In the genomic region with DNA sequence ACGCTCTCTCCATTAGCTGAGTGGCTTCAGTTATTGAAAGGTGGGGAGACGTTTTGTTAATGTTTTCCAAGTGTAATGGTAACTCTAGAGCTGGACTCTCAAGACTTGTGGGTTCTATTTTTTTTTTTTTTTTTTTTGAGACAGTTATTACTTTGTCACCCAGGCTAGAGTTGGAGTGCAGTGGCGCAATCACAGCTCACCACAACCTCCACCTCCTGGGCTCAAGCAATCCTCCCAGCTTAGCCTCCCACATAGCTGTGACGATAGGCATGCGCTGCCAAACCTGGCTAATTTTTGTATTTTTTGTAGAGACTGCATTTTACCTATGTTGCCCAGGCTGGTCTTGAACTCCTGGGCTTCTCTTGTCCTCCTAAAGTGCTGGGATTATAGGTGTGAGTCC, we compare ENCODE assay signal across 19 cellular contexts. TPM values are rescaled to one million over a fixed set of nuclear protein-coding genes. Genes with fewer than 3 reads are reported as not detected.
DNase-seq lines count a peak whose midpoint lies in the region; ATAC-seq lines count a peak whose summit lies in the region.
"Had no signal": no experiment of that assay in that cellular context is flagged by ENCODE, and none has a peak within 500 bp of the region (broad histone marks: within the 10 kb centered on the region; RNA-seq: fewer than 3 reads in every experiment).

No MANE protein-coding gene starts in this region.

- no peak overlapping the region for H3K27ac ChIP-seq in effector memory CD4-positive, alpha-beta T cell (ENCODE audit: insufficient read depth, low read length, poor library complexity, severe bottlenecking)
- H3K27ac ChIP-seq: KMS-11 had no signal

- in situ Hi-C loops in KBM-7 (cut with MboI; ENCODE audit: low pct_unique_long_range_greater_than_20kb, low sequenced_read_pairs) = no loop called here

- H3K4me3 ChIP-seq in effector memory CD4-positive, alpha-beta T cell (ENCODE audit: insufficient read depth, low read depth, low read length, poor library complexity, severe bottlenecking) = no peak overlapping the region
- H3K4me3 ChIP-seq: MG63 had no signal

- peaks cover 17% of the 10 kb centered on the region for H3K4me1 Mint-ChIP-seq in T-helper 17 cell

- H3K27me3 ChIP-seq in effector memory CD4-positive, alpha-beta T cell (replicated peaks; ENCODE audit: control insufficient read depth, insufficient read depth, low read length, poor library complexity, severe bottlenecking) = no peaks in the 10 kb centered on the region
- H3K27me3 ChIP-seq: MG63 had no signal

- peaks cover 3% of the 10 kb centered on the region for H3K36me3 Mint-ChIP-seq in T-helper 17 cell (ENCODE audit: low read depth)

- no peaks in the 10 kb centered on the region for H3K9me3 ChIP-seq in T-helper 17 cell (ENCODE audit: control insufficient read depth, low read length, poor library complexity, severe bottlenecking)
- H3K9me3 ChIP-seq in effector memory CD4-positive, alpha-beta T cell (ENCODE audit: control insufficient read depth, low read length) = no peaks in the 10 kb centered on the region

- DNase-seq in EL (peak; percentile 10), KBM-7 (peak; percentile 8), T-helper 17 cell (no peak), iris pigment epithelial cell (ENCODE audit: low read depth) (peak; percentile 55), superior temporal gyrus (ENCODE audit: extremely low spot score) (no peak), dermis blood vessel endothelial cell (no peak)
- DNase-seq in effector memory CD4-positive, alpha-beta T cell = no peak
- DNase-seq: CD4-positive, CD25-positive, alpha-beta regulatory T cell; HCEC 1CT; MG63; NCI-H1417 treated with DMSO at 0.1 percent for 48 hours; NCI-H2029; NCI-H2171 treated with DMSO at 0.1 percent for 48 hours; NCI-H774; PC-3 had no signal

- ATAC-seq in T-helper 17 cell = no peak
- no peak for ATAC-seq in HG03175 (IDR thresholded peaks at IDR 0.05; ENCODE audit: unreplicated experiment)
- ATAC-seq: PC-3 had no signal

- peak overlapping the region; percentile 56 for H3K27ac Mint-ChIP-seq in T-helper 17 cell

- no peaks in the 10 kb centered on the region for H3K36me3 ChIP-seq in effector memory CD4-positive, alpha-beta T cell (ENCODE audit: control insufficient read depth, insufficient read depth, low read length)

- no peak overlapping the region for H3K4me3 Mint-ChIP-seq in T-helper 17 cell
- H3K4me3 Mint-ChIP-seq: CD4-positive, CD25-positive, alpha-beta regulatory T cell had no signal

- no peaks in the 10 kb centered on the region for H3K27me3 Mint-ChIP-seq in T-helper 17 cell
- H3K27me3 Mint-ChIP-seq: CD4-positive, CD25-positive, alpha-beta regulatory T cell had no signal

- H3K4me1 ChIP-seq in effector memory CD4-positive, alpha-beta T cell (ENCODE audit: control insufficient read depth, insufficient read depth, low read length, poor library complexity, severe bottlenecking) = no peaks in the 10 kb centered on the region

RNA-seq across cellular contexts. Expression of gene ATF1, which starts 26.2 kb away (rescaled TPM):
- total RNA-seq in T-helper 17 cell = 10 to 100 TPM; 23.1 to 27.4 TPM
- total RNA-seq in dermis blood vessel endothelial cell = 14.6 and 21.3 TPM in 2 replicates

RNA-seq across cellular contexts. Expression of gene TMPRSS12, which starts 52.6 kb away (rescaled TPM):
- total RNA-seq in T-helper 17 cell (not detected), dermis blood vessel endothelial cell (not detected in 2 replicates)
- total RNA-seq: CD4-positive, CD25-positive, alpha-beta regulatory T cell; NCI-H460; PC-3; SK-MEL-5 had no signal

Comparison
In these comparisons a context has a peak if more than half of its experiments do, and no peak if none do; other contexts are left out.
1. DNase-seq: peak in EL (single experiment), KBM-7 (single experiment) and iris pigment epithelial cell (single experiment); none in T-helper 17 cell (0 of 3), effector memory CD4-positive, alpha-beta T cell (0 of 3), superior temporal gyrus (single experiment) and dermis blood vessel endothelial cell (single experiment).